Comparison of ENCODE assay signal across 17 cellular contexts in genomic region chr18:33835419-33835818, GRCh38.
"Had no signal": no experiment of that assay in that cellular context is flagged by ENCODE, and none has a peak within 500 bp of the region (broad histone marks: within the 10 kb centered on the region; RNA-seq: fewer than 3 reads in every experiment).

No MANE protein-coding gene starts in this region.

- H3K9ac ChIP-seq: KMS-11, SK-N-SH had no signal

- H3K9me3 ChIP-seq: SK-N-SH had no signal

- H3K27ac ChIP-seq: KMS-11 had no signal

- FAIRE-seq: RCC 7860 had no signal

- H3K4me2 ChIP-seq: KMS-11, SK-N-SH had no signal

- ATAC-seq: T-cell had no signal

- DNase-seq: Kasumi-1, MM.1S, NCI-H1092 treated with DMSO at 0.1 percent for 48 hours, NCI-H1436, NCI-H187 treated with DMSO at 0.1 percent for 48 hours, NCI-H2081 treated with DMSO at 0.1 percent for 48 hours, NCI-H2171, NCI-H226, NCI-H526, NCI-H774, Right ventricle myocardium superior, RPMI8226, SK-N-SH, SW 1271, T-cell had no signal
